7 cellular contexts compared by ENCODE assay signal in genomic region chr11:36744375-36745168, GRCh38.
A peak's percentile ranks its signal among the peaks of the same experiment; 100 is the strongest.
DNase-seq lines count a peak whose midpoint lies in the region; ATAC-seq and TF ChIP-seq lines count a peak whose summit lies in the region.

No MANE protein-coding gene starts in this region.

- no peak for ATAC-seq in activated naive CD8-positive, alpha-beta T cell treated with anti-CD3 and anti-CD28 coated beads, Interleukin-2, amount 10 ng/mL, durations not matched to agents 7 days and 5 days (ENCODE audit: low read depth)
- peak; percentile 32 to 74 for ATAC-seq in left cardiac atrium
- no peak for ATAC-seq in HG03097 (IDR thresholded peaks at IDR 0.05; ENCODE audit: low FRiP score, unreplicated experiment)

- no peaks in the 10 kb centered on the region for H3K36me3 Mint-ChIP-seq in activated naive CD8-positive, alpha-beta T cell treated with anti-CD3 and anti-CD28 coated beads, Interleukin-2, amount 10 ng/mL, durations not matched to agents 7 days and 5 days

- no peak overlapping the region for H3K27ac Mint-ChIP-seq in activated naive CD8-positive, alpha-beta T cell treated with anti-CD3 and anti-CD28 coated beads, Interleukin-2, amount 10 ng/mL, durations not matched to agents 7 days and 5 days

- no peak overlapping the region for H3K4me3 Mint-ChIP-seq in activated naive CD8-positive, alpha-beta T cell treated with anti-CD3 and anti-CD28 coated beads, Interleukin-2, amount 10 ng/mL, durations not matched to agents 7 days and 5 days

- H3K4me1 Mint-ChIP-seq in activated naive CD8-positive, alpha-beta T cell treated with anti-CD3 and anti-CD28 coated beads, Interleukin-2, amount 10 ng/mL, durations not matched to agents 7 days and 5 days = peaks cover 4% of the 10 kb centered on the region

- peak; percentile 78 for TF ChIP-seq CTCF in GM12874 (IDR thresholded peaks at IDR 0.05; ENCODE audit: insufficient read depth, low read depth, low read length)

- intact Hi-C loops in left cardiac atrium (cut with DNase I) = loop anchor here (2.0 to 5.0 kb wide), 2 partner anchors 42 to 182 kb away; no protein-coding TSS in a partner anchor

- H3K27me3 Mint-ChIP-seq in activated naive CD8-positive, alpha-beta T cell treated with anti-CD3 and anti-CD28 coated beads, Interleukin-2, amount 10 ng/mL, durations not matched to agents 7 days and 5 days = peaks cover 22% of the 10 kb centered on the region

- H3K9me3 Mint-ChIP-seq in activated naive CD8-positive, alpha-beta T cell treated with anti-CD3 and anti-CD28 coated beads, Interleukin-2, amount 10 ng/mL, durations not matched to agents 7 days and 5 days = no peaks in the 10 kb centered on the region

- POLR2A ChIA-PET in activated naive CD8-positive, alpha-beta T cell treated with anti-CD3 and anti-CD28 coated beads, Interleukin-2, amount 10 ng/mL, durations not matched to agents 7 days and 5 days (lab: Charles Lee) = no interaction called here

- peak; percentile 69 for DNase-seq in KG1 (lab: John Stamatoyannopoulos, UW)
- peak; percentile 63 for DNase-seq in SK-N-DZ (ENCODE audit: low spot score)
- DNase-seq in activated naive CD8-positive, alpha-beta T cell treated with anti-CD3 and anti-CD28 coated beads, Interleukin-2, amount 10 ng/mL, durations not matched to agents 7 days and 5 days = peak; percentile 57
- peak; percentile 87 for DNase-seq in left cardiac atrium
- peak; percentile 44 for DNase-seq in retina

Comparison
In these comparisons a context has a peak if more than half of its experiments do, and no peak if none do; other contexts are left out.
1. ATAC-seq: peak in left cardiac atrium (2 of 2); none in activated naive CD8-positive, alpha-beta T cell treated with anti-CD3 and anti-CD28 coated beads, Interleukin-2, amount 10 ng/mL, durations not matched to agents 7 days and 5 days (single experiment) and HG03097 (single experiment).
2. Peak in every context shown above with its lines, with median percentiles within 50 percentile points of each other: DNase-seq.